In genomic region chr2:25362564-25363145, GRCh38 we compare ENCODE assay signal across 9 cellular contexts. TPM values are rescaled to one million over a fixed set of nuclear protein-coding genes. Genes with fewer than 3 reads are reported as not detected.
DNase-seq lines count a peak whose midpoint lies in the region; ATAC-seq and TF ChIP-seq lines count a peak whose summit lies in the region.
"Had no signal": no experiment of that assay in that cellular context is flagged by ENCODE, and none has a peak within 500 bp of the region (broad histone marks: within the 10 kb centered on the region; RNA-seq: fewer than 3 reads in every experiment).

No MANE protein-coding gene starts in this region.

- peak overlapping the region; percentile 94 for H3K27ac Mint-ChIP-seq in activated naive CD8-positive, alpha-beta T cell treated with anti-CD3 and anti-CD28 coated beads for 36 hours

- DNase-seq in DMS53 (lab: John Stamatoyannopoulos, UW) (peak; percentile 57), DMS53 treated with DMSO at 0.1 percent for 48 hours (lab: John Stamatoyannopoulos, UW; ENCODE audit: unreplicated experiment) (no peak), RWPE1 (ENCODE audit: low spot score) (no peak), kidney tubule cell (ENCODE audit: low spot score) (peak; percentile 49), NCI-H187 treated with DMSO at 0.1 percent for 48 hours (lab: John Stamatoyannopoulos, UW) (no peak)
- DNase-seq in activated naive CD8-positive, alpha-beta T cell treated with anti-CD3 and anti-CD28 coated beads for 36 hours = peak; percentile 65
- DNase-seq in stimulated activated CD8-positive, alpha-beta memory T cell treated with anti-CD3 and anti-CD28 coated beads, Interleukin-12 subunit alpha, Interleukin-12 subunit beta, amount 100 ng/mL, for 4 hours (ENCODE audit: low read depth) = peak; percentile 45

- POLR2A ChIA-PET in RWPE1 (lab: Yijun Ruan, JAX; ENCODE audit: low non-redundant PET) = no interaction called here

- CTCF ChIA-PET in RWPE1 (lab: Yijun Ruan, JAX) = interaction anchor here (0.5 to 2.2 kb wide), 18 partner anchors 8 to 1149 kb away, joined by 3 to 11 read pairs (median 3); no protein-coding TSS in a partner anchor

- peaks cover 18% of the 10 kb centered on the region for H3K4me1 Mint-ChIP-seq in activated naive CD8-positive, alpha-beta T cell treated with anti-CD3 and anti-CD28 coated beads for 36 hours

- peak; percentile 64 for ATAC-seq in HG03045 (IDR thresholded peaks at IDR 0.05; ENCODE audit: unreplicated experiment)

- H3K4me3 Mint-ChIP-seq in activated naive CD8-positive, alpha-beta T cell treated with anti-CD3 and anti-CD28 coated beads for 36 hours = peak overlapping the region; percentile 81

- H3K9me3 Mint-ChIP-seq in activated naive CD8-positive, alpha-beta T cell treated with anti-CD3 and anti-CD28 coated beads for 36 hours = no peaks in the 10 kb centered on the region

- H3K27me3 Mint-ChIP-seq in activated naive CD8-positive, alpha-beta T cell treated with anti-CD3 and anti-CD28 coated beads for 36 hours = no peaks in the 10 kb centered on the region

- no peaks in the 10 kb centered on the region for H3K36me3 Mint-ChIP-seq in activated naive CD8-positive, alpha-beta T cell treated with anti-CD3 and anti-CD28 coated beads for 36 hours

- TF ChIP-seq CTCF in RWPE1 (conservative IDR thresholded peaks at IDR 0.05; ENCODE audit: low read depth) = no peak

- H3K27ac ChIP-seq in RWPE1 = peak overlapping the region; percentile 58
- H3K27ac ChIP-seq: 22Rv1 had no signal

RNA-seq across cellular contexts. Expression of gene DNMT3A, which starts 20.9 kb away (rescaled TPM):
- total RNA-seq in activated naive CD8-positive, alpha-beta T cell treated with anti-CD3 and anti-CD28 coated beads for 36 hours = 10 to 100 TPM; 90.7 to 92.2 TPM

Comparison
In these comparisons a context has a peak if more than half of its experiments do, and no peak if none do; other contexts are left out.
1. DNase-seq: peak in DMS53 (single experiment), activated naive CD8-positive, alpha-beta T cell treated with anti-CD3 and anti-CD28 coated beads for 36 hours (single experiment), kidney tubule cell (single experiment) and stimulated activated CD8-positive, alpha-beta memory T cell treated with anti-CD3 and anti-CD28 coated beads, Interleukin-12 subunit alpha, Interleukin-12 subunit beta, amount 100 ng/mL, for 4 hours (single experiment); none in DMS53 treated with DMSO at 0.1 percent for 48 hours (single experiment), RWPE1 (single experiment) and NCI-H187 treated with DMSO at 0.1 percent for 48 hours (single experiment).